ENCODE assay signal across 1 cellular context in the genomic region with DNA sequence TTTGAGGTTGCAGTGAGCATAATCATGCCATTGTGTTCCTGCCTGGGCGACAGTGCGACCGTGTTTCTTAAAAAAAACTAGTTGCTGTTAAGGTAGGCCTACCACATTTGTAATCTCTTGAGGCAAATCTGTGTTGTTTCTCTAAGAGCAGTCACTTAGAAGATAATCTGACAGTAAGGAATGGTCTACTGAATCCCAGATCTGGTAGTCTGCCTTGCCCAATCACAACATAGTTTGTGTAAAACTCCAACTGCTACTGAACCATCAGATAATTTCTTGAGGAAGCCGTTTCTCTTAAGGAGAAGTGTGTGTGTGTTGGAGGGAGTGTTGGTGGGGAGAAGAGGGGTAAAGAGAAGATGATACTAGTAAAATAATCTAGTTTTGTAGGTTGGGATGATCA.
TF ChIP-seq lines count a peak whose summit lies in the region.

No MANE protein-coding gene starts in this region.

TF ChIP-seq in K562, 482 proteins besides CTCF, POLR2A, EP300 and RAD21:
- peak; percentile 61 to 65 for TF ChIP-seq KDM1A (IDR thresholded peaks at IDR 0.05)
- TF ChIP-seq, protein P1, sequence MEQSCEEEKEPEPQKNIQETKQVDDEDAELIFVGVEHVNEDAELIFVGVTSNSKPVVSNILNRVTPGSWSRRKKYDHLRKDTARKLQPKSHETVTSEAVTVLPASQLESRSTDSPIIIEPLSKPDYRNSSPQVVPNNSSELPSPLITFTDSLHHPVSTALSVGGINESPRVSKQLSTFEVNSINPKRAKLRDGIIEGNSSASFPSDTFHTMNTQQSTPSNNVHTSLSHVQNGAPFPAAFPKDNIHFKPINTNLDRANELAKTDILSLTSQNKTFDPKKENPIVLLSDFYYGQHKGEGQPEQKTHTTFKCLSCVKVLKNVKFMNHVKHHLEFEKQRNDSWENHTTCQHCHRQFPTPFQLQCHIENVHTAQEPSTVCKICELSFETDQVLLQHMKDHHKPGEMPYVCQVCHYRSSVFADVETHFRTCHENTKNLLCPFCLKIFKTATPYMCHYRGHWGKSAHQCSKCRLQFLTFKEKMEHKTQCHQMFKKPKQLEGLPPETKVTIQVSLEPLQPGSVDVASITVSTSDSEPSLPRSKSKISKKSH (CRISPR knock-in tag; IDR thresholded peaks at IDR 0.05): no peak
- TF ChIP-seq JUND (IDR thresholded peaks at IDR 0.05; ENCODE audit: borderline replicate concordance, low read depth, low read length): 0 out of 2 replicates have a peak, but pooled peaks have one; percentile 7
- no peak; the same call in 2 of the 3 replicates for TF ChIP-seq JUND (tag; IDR thresholded peaks at IDR 0.05; ENCODE audit: borderline replicate concordance, low read depth, low read length)
- TF ChIP-seq ZC3H8 (IDR thresholded peaks at IDR 0.05): no peak
- TF ChIP-seq MYBL2 (IDR thresholded peaks at IDR 0.05; ENCODE audit: low read depth): peak; percentile 77
- no peak for TF ChIP-seq MYBL2 (CRISPR knock-in tag; IDR thresholded peaks at IDR 0.05; ENCODE audit: borderline replicate concordance)
- 0 out of 4 replicates have a peak, but pooled peaks of 1 of the 2 experiments have one; percentile 22 for TF ChIP-seq HDAC1 (IDR thresholded peaks at IDR 0.05)
- TF ChIP-seq, protein P2, sequence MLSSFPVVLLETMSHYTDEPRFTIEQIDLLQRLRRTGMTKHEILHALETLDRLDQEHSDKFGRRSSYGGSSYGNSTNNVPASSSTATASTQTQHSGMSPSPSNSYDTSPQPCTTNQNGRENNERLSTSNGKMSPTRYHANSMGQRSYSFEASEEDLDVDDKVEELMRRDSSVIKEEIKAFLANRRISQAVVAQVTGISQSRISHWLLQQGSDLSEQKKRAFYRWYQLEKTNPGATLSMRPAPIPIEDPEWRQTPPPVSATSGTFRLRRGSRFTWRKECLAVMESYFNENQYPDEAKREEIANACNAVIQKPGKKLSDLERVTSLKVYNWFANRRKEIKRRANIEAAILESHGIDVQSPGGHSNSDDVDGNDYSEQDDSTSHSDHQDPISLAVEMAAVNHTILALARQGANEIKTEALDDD (IDR thresholded peaks at IDR 0.05): peak; percentile 94
- TF ChIP-seq, protein P3, sequence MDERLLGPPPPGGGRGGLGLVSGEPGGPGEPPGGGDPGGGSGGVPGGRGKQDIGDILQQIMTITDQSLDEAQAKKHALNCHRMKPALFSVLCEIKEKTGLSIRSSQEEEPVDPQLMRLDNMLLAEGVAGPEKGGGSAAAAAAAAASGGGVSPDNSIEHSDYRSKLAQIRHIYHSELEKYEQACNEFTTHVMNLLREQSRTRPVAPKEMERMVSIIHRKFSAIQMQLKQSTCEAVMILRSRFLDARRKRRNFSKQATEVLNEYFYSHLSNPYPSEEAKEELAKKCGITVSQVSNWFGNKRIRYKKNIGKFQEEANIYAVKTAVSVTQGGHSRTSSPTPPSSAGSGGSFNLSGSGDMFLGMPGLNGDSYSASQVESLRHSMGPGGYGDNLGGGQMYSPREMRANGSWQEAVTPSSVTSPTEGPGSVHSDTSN (CRISPR knock-in tag; IDR thresholded peaks at IDR 0.05; ENCODE audit: low read depth): no peak
- TF ChIP-seq, protein P3 (tag; conservative IDR thresholded peaks at IDR 0.05; ENCODE audit: low read depth): peak; percentile 7; the same call in 1 of the 2 replicates
- TF ChIP-seq ATF7 (IDR thresholded peaks at IDR 0.05): 0 out of 2 replicates have a peak, but pooled peaks have one; percentile 20
- no peak for TF ChIP-seq ZNF780A (CRISPR knock-in tag; IDR thresholded peaks at IDR 0.05)
- TF ChIP-seq CEBPB (tag; IDR thresholded peaks at IDR 0.05): peak; percentile 24; the same call in 1 of the 2 replicates
- TF ChIP-seq ARID1B (IDR thresholded peaks at IDR 0.05): peak; percentile 32; the same call in 1 of the 2 replicates
- peak; percentile 30; the same call in 1 of the 2 replicates for TF ChIP-seq CTBP1 (IDR thresholded peaks at IDR 0.05; ENCODE audit: borderline replicate concordance)
- TF ChIP-seq, protein P4, sequence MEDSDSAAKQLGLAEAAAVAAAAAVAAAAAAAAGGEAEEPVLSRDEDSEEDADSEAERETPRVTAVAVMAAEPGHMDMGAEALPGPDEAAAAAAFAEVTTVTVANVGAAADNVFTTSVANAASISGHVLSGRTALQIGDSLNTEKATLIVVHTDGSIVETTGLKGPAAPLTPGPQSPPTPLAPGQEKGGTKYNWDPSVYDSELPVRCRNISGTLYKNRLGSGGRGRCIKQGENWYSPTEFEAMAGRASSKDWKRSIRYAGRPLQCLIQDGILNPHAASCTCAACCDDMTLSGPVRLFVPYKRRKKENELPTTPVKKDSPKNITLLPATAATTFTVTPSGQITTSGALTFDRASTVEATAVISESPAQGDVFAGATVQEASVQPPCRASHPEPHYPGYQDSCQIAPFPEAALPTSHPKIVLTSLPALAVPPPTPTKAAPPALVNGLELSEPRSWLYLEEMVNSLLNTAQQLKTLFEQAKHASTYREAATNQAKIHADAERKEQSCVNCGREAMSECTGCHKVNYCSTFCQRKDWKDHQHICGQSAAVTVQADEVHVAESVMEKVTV (CRISPR knock-in tag; IDR thresholded peaks at IDR 0.05): no peak
- TF ChIP-seq, protein P5, sequence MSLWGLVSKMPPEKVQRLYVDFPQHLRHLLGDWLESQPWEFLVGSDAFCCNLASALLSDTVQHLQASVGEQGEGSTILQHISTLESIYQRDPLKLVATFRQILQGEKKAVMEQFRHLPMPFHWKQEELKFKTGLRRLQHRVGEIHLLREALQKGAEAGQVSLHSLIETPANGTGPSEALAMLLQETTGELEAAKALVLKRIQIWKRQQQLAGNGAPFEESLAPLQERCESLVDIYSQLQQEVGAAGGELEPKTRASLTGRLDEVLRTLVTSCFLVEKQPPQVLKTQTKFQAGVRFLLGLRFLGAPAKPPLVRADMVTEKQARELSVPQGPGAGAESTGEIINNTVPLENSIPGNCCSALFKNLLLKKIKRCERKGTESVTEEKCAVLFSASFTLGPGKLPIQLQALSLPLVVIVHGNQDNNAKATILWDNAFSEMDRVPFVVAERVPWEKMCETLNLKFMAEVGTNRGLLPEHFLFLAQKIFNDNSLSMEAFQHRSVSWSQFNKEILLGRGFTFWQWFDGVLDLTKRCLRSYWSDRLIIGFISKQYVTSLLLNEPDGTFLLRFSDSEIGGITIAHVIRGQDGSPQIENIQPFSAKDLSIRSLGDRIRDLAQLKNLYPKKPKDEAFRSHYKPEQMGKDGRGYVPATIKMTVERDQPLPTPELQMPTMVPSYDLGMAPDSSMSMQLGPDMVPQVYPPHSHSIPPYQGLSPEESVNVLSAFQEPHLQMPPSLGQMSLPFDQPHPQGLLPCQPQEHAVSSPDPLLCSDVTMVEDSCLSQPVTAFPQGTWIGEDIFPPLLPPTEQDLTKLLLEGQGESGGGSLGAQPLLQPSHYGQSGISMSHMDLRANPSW (CRISPR knock-in tag; IDR thresholded peaks at IDR 0.05): 0 out of 2 replicates have a peak, but pooled peaks have one; percentile 28
- 0 out of 2 replicates have a peak, but pooled peaks have one; percentile 32 for TF ChIP-seq SMARCA4 (IDR thresholded peaks at IDR 0.05)
- no peak for TF ChIP-seq SPI1 (IDR thresholded peaks at IDR 0.05; ENCODE audit: borderline replicate concordance, low read depth, low read length)
- peak; percentile 5; the same call in 1 of the 2 replicates for TF ChIP-seq CBFA2T3 (IDR thresholded peaks at IDR 0.05)
- no peak for TF ChIP-seq KLF16 (IDR thresholded peaks at IDR 0.05)
- TF ChIP-seq HEY1 (CRISPR knock-in tag; IDR thresholded peaks at IDR 0.05; ENCODE audit: borderline replicate concordance): no peak
- TF ChIP-seq RCOR1 (IDR thresholded peaks at IDR 0.05; ENCODE audit: borderline replicate concordance in 1 of 2, low read depth in 2 of 2, low read length in 2 of 2): peak in 1 of 2 experiments; percentile 88; a peak in 1 of 4 replicates
- 0 out of 2 replicates have a peak, but pooled peaks have one; percentile 18 for TF ChIP-seq SMARCE1 (IDR thresholded peaks at IDR 0.05)
- TF ChIP-seq, protein P6, sequence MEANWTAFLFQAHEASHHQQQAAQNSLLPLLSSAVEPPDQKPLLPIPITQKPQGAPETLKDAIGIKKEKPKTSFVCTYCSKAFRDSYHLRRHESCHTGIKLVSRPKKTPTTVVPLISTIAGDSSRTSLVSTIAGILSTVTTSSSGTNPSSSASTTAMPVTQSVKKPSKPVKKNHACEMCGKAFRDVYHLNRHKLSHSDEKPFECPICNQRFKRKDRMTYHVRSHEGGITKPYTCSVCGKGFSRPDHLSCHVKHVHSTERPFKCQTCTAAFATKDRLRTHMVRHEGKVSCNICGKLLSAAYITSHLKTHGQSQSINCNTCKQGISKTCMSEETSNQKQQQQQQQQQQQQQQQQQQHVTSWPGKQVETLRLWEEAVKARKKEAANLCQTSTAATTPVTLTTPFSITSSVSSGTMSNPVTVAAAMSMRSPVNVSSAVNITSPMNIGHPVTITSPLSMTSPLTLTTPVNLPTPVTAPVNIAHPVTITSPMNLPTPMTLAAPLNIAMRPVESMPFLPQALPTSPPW (CRISPR knock-in tag; IDR thresholded peaks at IDR 0.05): peak; percentile 34; the same call in 1 of the 2 replicates
- peak; percentile 79; the same call in 1 of the 2 replicates for TF ChIP-seq FOXM1 (IDR thresholded peaks at IDR 0.05; ENCODE audit: low read depth)
- no peak for TF ChIP-seq FOXM1 (CRISPR knock-in tag; IDR thresholded peaks at IDR 0.05; ENCODE audit: low read depth)
- TF ChIP-seq, protein P7, sequence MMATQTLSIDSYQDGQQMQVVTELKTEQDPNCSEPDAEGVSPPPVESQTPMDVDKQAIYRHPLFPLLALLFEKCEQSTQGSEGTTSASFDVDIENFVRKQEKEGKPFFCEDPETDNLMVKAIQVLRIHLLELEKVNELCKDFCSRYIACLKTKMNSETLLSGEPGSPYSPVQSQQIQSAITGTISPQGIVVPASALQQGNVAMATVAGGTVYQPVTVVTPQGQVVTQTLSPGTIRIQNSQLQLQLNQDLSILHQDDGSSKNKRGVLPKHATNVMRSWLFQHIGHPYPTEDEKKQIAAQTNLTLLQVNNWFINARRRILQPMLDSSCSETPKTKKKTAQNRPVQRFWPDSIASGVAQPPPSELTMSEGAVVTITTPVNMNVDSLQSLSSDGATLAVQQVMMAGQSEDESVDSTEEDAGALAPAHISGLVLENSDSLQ (IDR thresholded peaks at IDR 0.05): peak; percentile 56
- peak; percentile 7; the same call in 1 of the 2 replicates for TF ChIP-seq SOX6 (IDR thresholded peaks at IDR 0.05)
- TF ChIP-seq POLR3A (IDR thresholded peaks at IDR 0.05; ENCODE audit: borderline replicate concordance, extremely low read depth, insufficient read depth, insufficient read length): no peak
- peak; percentile 39; the same call in 1 of the 2 replicates for TF ChIP-seq CC2D1A (IDR thresholded peaks at IDR 0.05)
- TF ChIP-seq CEBPG (CRISPR knock-in tag; IDR thresholded peaks at IDR 0.05): no peak
- 0 out of 4 replicates have a peak, but pooled peaks of 1 of the 2 experiments have one; percentile 10 for TF ChIP-seq CEBPG (tag; conservative IDR thresholded peaks at IDR 0.05 in 1 of 2, IDR thresholded peaks at IDR 0.05 in 1 of 2)
TF ChIP-seq in K562: peak in this region for 21.
